In genomic region chr3:71495708-71496472, GRCh38 we compare ENCODE assay signal across 9 cellular contexts.
DNase-seq lines count a peak whose midpoint lies in the region; ATAC-seq and TF ChIP-seq lines count a peak whose summit lies in the region.
"Had no signal": no experiment of that assay in that cellular context is flagged by ENCODE, and none has a peak within 500 bp of the region (broad histone marks: within the 10 kb centered on the region; RNA-seq: fewer than 3 reads in every experiment).

No MANE protein-coding gene starts in this region.

- TF ChIP-seq CTCF in foreskin fibroblast (IDR thresholded peaks at IDR 0.05; ENCODE audit: low read depth, low read length) (no peak), GM10266 (IDR thresholded peaks at IDR 0.05; ENCODE audit: control insufficient read depth, insufficient read depth, low read depth, missing control alignments) (no peak)

- DNase-seq in activated CD4-positive, CD25-positive, alpha-beta regulatory T cell (lab: John Stamatoyannopoulos, UW): no peak
- DNase-seq in T1000 (lab: John Stamatoyannopoulos, UW): peak; percentile 33
- peak; percentile 77 to 88 for DNase-seq in foreskin fibroblast
- peak in 1 of 2 donors; percentile 46 for DNase-seq in stimulated activated naive CD8-positive, alpha-beta T cell treated with anti-CD3 and anti-CD28 coated beads, Interleukin-15, amount 100 ng/mL, for 72 hours
- no peak for DNase-seq in GM10266 (ENCODE audit: extremely low spot score)
- no peak for DNase-seq in ureter (ENCODE audit: low spot score)

- peaks cover 89% of the 10 kb centered on the region for H3K4me1 Mint-ChIP-seq in stimulated activated naive CD8-positive, alpha-beta T cell treated with anti-CD3 and anti-CD28 coated beads, Interleukin-15, amount 100 ng/mL, for 72 hours

- H3K9me3 Mint-ChIP-seq in stimulated activated naive CD8-positive, alpha-beta T cell treated with anti-CD3 and anti-CD28 coated beads, Interleukin-15, amount 100 ng/mL, for 72 hours: peaks cover 6 to 7% of the 10 kb centered on the region in 2 donors

- H3K27me3 Mint-ChIP-seq in stimulated activated naive CD8-positive, alpha-beta T cell treated with anti-CD3 and anti-CD28 coated beads, Interleukin-15, amount 100 ng/mL, for 72 hours: no peaks in the 10 kb centered on the region

- peak overlapping the region; percentile 72 to 77 for H3K4me3 Mint-ChIP-seq in stimulated activated naive CD8-positive, alpha-beta T cell treated with anti-CD3 and anti-CD28 coated beads, Interleukin-15, amount 100 ng/mL, for 72 hours
- H3K4me3 Mint-ChIP-seq: neural crest cell had no signal

- H3K4me3 ChIP-seq in foreskin fibroblast (ENCODE audit: low read depth in 1 of 2, low read length in 2 of 2): no peak overlapping the region

- H3K27ac Mint-ChIP-seq in stimulated activated naive CD8-positive, alpha-beta T cell treated with anti-CD3 and anti-CD28 coated beads, Interleukin-15, amount 100 ng/mL, for 72 hours: peak overlapping the region; percentile 81 to 93

- peak; percentile 58 to 62 for ATAC-seq in activated CD4-positive, CD25-positive, alpha-beta regulatory T cell treated with anti-CD3 and anti-CD28 coated beads, Interleukin-2, amount 50 U/mL, for 24 hours
- peak; percentile 61 for ATAC-seq in stimulated activated naive CD8-positive, alpha-beta T cell treated with anti-CD3 and anti-CD28 coated beads, Interleukin-15, amount 100 ng/mL, for 72 hours
- ATAC-seq in GM21526 (IDR thresholded peaks at IDR 0.05; ENCODE audit: low FRiP score, unreplicated experiment): no peak

Comparison
In these comparisons a context has a peak if more than half of its experiments do, and no peak if none do; other contexts are left out.
1. DNase-seq: peak in T1000 (single experiment) and foreskin fibroblast (2 of 2); none in activated CD4-positive, CD25-positive, alpha-beta regulatory T cell (0 of 4), GM10266 (single experiment) and ureter (single experiment).